Comparison of ENCODE assay signal across 1 cellular context in the genomic region with DNA sequence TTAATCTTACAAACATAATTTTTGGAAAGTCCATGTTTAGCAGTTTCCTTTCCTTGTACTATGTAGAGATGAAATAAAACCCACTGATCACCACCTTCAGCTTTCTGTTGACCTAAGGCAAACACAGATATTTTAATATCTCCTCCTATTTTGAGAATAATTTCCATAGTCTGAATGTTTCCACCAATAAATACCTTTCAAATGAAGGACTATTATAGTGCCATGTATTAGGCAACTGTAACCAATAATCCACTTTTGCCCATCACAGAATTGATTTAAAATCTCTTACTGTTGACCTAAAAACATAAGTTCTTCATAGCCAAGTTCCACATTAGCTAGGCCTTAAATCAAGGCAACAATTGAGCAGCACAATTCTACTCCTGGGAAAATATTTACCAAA.
TF ChIP-seq lines count a peak whose summit lies in the region.

No MANE protein-coding gene starts in this region.

TF ChIP-seq in HEK293, 187 proteins besides CTCF, POLR2A, EP300 and RAD21 (continued from another document):
- TF ChIP-seq, protein P1, sequence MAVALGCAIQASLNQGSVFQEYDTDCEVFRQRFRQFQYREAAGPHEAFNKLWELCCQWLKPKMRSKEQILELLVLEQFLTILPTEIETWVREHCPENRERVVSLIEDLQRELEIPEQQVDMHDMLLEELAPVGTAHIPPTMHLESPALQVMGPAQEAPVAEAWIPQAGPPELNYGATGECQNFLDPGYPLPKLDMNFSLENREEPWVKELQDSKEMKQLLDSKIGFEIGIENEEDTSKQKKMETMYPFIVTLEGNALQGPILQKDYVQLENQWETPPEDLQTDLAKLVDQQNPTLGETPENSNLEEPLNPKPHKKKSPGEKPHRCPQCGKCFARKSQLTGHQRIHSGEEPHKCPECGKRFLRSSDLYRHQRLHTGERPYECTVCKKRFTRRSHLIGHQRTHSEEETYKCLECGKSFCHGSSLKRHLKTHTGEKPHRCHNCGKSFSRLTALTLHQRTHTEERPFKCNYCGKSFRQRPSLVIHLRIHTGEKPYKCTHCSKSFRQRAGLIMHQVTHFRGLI (tag by site-specific recombination; IDR thresholded peaks at IDR 0.05) = no peak
- 0 out of 2 replicates have a peak, but pooled peaks have one; percentile 14 for TF ChIP-seq ZNF324 (tag by site-specific recombination; IDR thresholded peaks at IDR 0.05)
- TF ChIP-seq PRDM4 (tag by site-specific recombination; IDR thresholded peaks at IDR 0.05) = no peak
- TF ChIP-seq ZXDB (tag by site-specific recombination; IDR thresholded peaks at IDR 0.05) = 0 out of 2 replicates have a peak, but pooled peaks have one; percentile 11
- no peak for TF ChIP-seq RBAK (tag by site-specific recombination; IDR thresholded peaks at IDR 0.05)
- TF ChIP-seq ZNF571 (tag by site-specific recombination; IDR thresholded peaks at IDR 0.05) = no peak
- TF ChIP-seq, protein P2, sequence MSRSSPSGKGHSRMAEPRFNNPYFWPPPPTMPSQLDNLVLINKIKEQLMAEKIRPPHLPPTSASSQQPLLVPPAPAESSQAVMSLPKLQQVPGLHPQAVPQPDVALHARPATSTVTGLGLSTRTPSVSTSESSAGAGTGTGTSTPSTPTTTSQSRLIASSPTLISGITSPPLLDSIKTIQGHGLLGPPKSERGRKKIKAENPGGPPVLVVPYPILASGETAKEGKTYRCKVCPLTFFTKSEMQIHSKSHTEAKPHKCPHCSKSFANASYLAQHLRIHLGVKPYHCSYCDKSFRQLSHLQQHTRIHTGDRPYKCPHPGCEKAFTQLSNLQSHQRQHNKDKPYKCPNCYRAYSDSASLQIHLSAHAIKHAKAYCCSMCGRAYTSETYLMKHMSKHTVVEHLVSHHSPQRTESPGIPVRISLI (tag by site-specific recombination; IDR thresholded peaks at IDR 0.05) = 0 out of 2 replicates have a peak, but pooled peaks have one; percentile 9
- no peak for TF ChIP-seq ZNF623 (tag by site-specific recombination; IDR thresholded peaks at IDR 0.05)
- no peak for TF ChIP-seq ZNF664 (tag by site-specific recombination; IDR thresholded peaks at IDR 0.05)
- no peak for TF ChIP-seq ZNF292 (tag by site-specific recombination; IDR thresholded peaks at IDR 0.05; ENCODE audit: borderline replicate concordance, low read depth)
- no peak for TF ChIP-seq ZNF239 (tag by site-specific recombination; IDR thresholded peaks at IDR 0.05)
